Comparison of ENCODE assay signal across 1 cellular context in genomic region chr6:44047801-44048200, GRCh38.
TF ChIP-seq lines count a peak whose summit lies in the region.

No MANE protein-coding gene starts in this region.

TF ChIP-seq in A549, 52 proteins besides CTCF, POLR2A, EP300 and RAD21 (continued from another document):
- TF ChIP-seq ELK1 (IDR thresholded peaks at IDR 0.05; ENCODE audit: low read depth, low read length), result no peak
- TF ChIP-seq RCOR1 (IDR thresholded peaks at IDR 0.05; ENCODE audit: low read depth, low read length), result no peak
- no peak for TF ChIP-seq KDM1A (IDR thresholded peaks at IDR 0.05; ENCODE audit: low read depth)
